Comparison of ENCODE assay signal across 37 cellular contexts in the genomic region with DNA sequence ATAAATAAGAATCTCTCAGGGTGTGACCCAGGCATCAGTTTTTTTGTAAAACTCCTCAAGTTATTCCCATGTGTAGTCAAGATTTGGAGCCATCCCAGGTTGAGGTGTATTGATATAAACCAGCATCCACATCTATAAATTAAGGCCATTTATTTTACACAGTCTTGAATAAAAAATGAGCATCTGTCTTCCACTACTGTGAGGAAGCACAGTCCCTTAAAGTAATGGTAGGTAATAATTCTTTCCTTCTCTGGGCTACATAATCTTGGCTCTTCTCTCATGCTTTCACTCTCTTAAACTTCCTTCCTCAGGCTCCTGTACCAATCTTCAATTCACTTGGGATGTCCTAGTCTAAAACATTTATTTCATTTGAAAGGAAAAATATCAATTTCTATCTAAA.
"Had no signal": no experiment of that assay in that cellular context is flagged by ENCODE, and none has a peak within 500 bp of the region (broad histone marks: within the 10 kb centered on the region; RNA-seq: fewer than 3 reads in every experiment).

No MANE protein-coding gene starts in this region.

- H3K36me3 Mint-ChIP-seq: activated CD4-positive, alpha-beta memory T cell treated with anti-CD3 and anti-CD28 coated beads for 36 hours; activated naive CD4-positive, alpha-beta T cell treated with anti-CD3 and anti-CD28 coated beads, Interleukin-2, amount 50 U/mL, for 72 hours; activated naive CD8-positive, alpha-beta T cell treated with anti-CD3 and anti-CD28 coated beads for 36 hours had no signal

- H3K36me3 ChIP-seq: adrenal gland, brain microvascular endothelial cell, breast epithelium had no signal

- H3K4me3 ChIP-seq: adrenal gland, body of pancreas, breast epithelium had no signal

- DNase-seq: activated B cell treated with CpG ODN at 0.5 μM for 24 hours; activated CD4-positive, alpha-beta memory T cell treated with anti-CD3 and anti-CD28 coated beads for 36 hours; activated CD4-positive, alpha-beta T cell treated with anti-CD3 and anti-CD28 coated beads for 4 hours; activated CD4-positive, alpha-beta T cell treated with anti-CD3 and anti-CD28 coated beads, Interleukin-2, amount 10 ng/mL, durations not matched to agents 24 days and 14 days; activated CD4-positive, alpha-beta T cell treated with anti-CD3 and anti-CD28 coated beads, Interleukin-2, amount 50 U/mL, for 1 hour; activated CD4-positive, alpha-beta T cell treated with anti-CD3 and anti-CD28 coated beads, Interleukin-2, amount 50 U/mL, for 4 hours; activated CD4-positive, CD25-positive, alpha-beta regulatory T cell treated with anti-CD3 and anti-CD28 coated beads, Interleukin-2, amount 50 U/mL, for 72 hours; activated CD8-positive, alpha-beta memory T cell treated with anti-CD3 and anti-CD28 coated beads, Interleukin-2, amount 50 U/mL, for 4 hours; activated CD8-positive, alpha-beta T cell treated with anti-CD3 and anti-CD28 coated beads for 36 hours; activated effector memory CD4-positive, alpha-beta T cell treated with anti-CD3 and anti-CD28 coated beads, Interleukin-2, amount 50 U/mL, for 16 hours; activated gamma-delta T cell treated with Interleukin-2 at 50 U/mL for 16 hours; activated naive CD4-positive, alpha-beta T cell; activated naive CD4-positive, alpha-beta T cell treated with anti-CD3 and anti-CD28 coated beads for 36 hours; activated naive CD4-positive, alpha-beta T cell treated with anti-CD3 and anti-CD28 coated beads, Interleukin-2, amount 50 U/mL, for 16 hours; activated naive CD8-positive, alpha-beta T cell treated with anti-CD3 and anti-CD28 coated beads for 36 hours; activated T-cell treated with anti-CD3 and anti-CD28 coated beads for 4 hours; activated T-cell treated with anti-CD3 and anti-CD28 coated beads, Interleukin-2, amount 50 U/mL, for 1 hour; activated T-cell treated with anti-CD3 and anti-CD28 coated beads, Interleukin-2, amount 50 U/mL, for 4 hours; activated T-cell treated with anti-CD3 and anti-CD28 coated beads, Interleukin-2, amount 50 U/mL, for 72 hours; adrenal gland; amniotic stem cell; aorta; body of pancreas; brain microvascular endothelial cell; central memory CD4-positive, alpha-beta T cell; T-helper 1 cell; T-helper 2 cell; T-helper 9 cell had no signal

- H3K4me3 Mint-ChIP-seq: activated B cell treated with CpG ODN at 0.5 μM for 24 hours; activated CD4-positive, alpha-beta memory T cell treated with anti-CD3 and anti-CD28 coated beads for 36 hours; activated CD4-positive, alpha-beta T cell treated with anti-CD3 and anti-CD28 coated beads, Interleukin-2, amount 10 ng/mL, durations not matched to agents 24 days and 14 days; activated CD8-positive, alpha-beta T cell treated with anti-CD3 and anti-CD28 coated beads for 36 hours; activated naive CD4-positive, alpha-beta T cell treated with anti-CD3 and anti-CD28 coated beads for 36 hours; activated naive CD8-positive, alpha-beta T cell treated with anti-CD3 and anti-CD28 coated beads for 36 hours; activated T-cell treated with anti-CD3 and anti-CD28 coated beads, Interleukin-2, amount 50 U/mL, for 4 hours; activated T-cell treated with anti-CD3 and anti-CD28 coated beads, Interleukin-2, amount 50 U/mL, for 72 hours; activated T-helper 1 cell treated with anti-CD3 and anti-CD28 coated beads, Interleukin-12 subunit alpha, Interleukin-12 subunit beta, Interleukin-2, Interleukin-4 antibody, amounts not matched to agents 30 ng/mL and 10 ng/mL and 1 ng/mL, durations not matched to agents 14 hours and 24 hours and 36 hours; activated T-helper 17 cell treated with anti-CD3 and anti-CD28 coated beads, Interleukin-2, amount 50 U/mL, for 72 hours; T-helper 1 cell treated with Interleukin-12 subunit alpha and Interleukin-12 subunit beta and Interleukin-4 antibody, amounts not matched to agents 30 μg/mL and 1 μg/mL, for 36 hours; T-helper 2 cell treated with Interferon-gamma antibody and Interleukin-4, amounts not matched to agents 5 μg/mL and 100 μg/mL, for 36 hours had no signal

- H3K27me3 ChIP-seq: adrenal gland, body of pancreas, brain microvascular endothelial cell, breast epithelium had no signal

- H3K27ac Mint-ChIP-seq: activated B cell treated with CpG ODN at 0.5 μM for 24 hours; activated CD4-positive, alpha-beta memory T cell treated with anti-CD3 and anti-CD28 coated beads for 36 hours; activated CD8-positive, alpha-beta T cell treated with anti-CD3 and anti-CD28 coated beads for 36 hours; activated naive CD4-positive, alpha-beta T cell treated with anti-CD3 and anti-CD28 coated beads for 36 hours; activated naive CD4-positive, alpha-beta T cell treated with anti-CD3 and anti-CD28 coated beads, Interleukin-2, amount 50 U/mL, for 72 hours; activated naive CD8-positive, alpha-beta T cell treated with anti-CD3 and anti-CD28 coated beads for 36 hours; activated T-cell treated with anti-CD3 and anti-CD28 coated beads, Interleukin-2, amount 50 U/mL, for 72 hours; activated T-helper 1 cell treated with anti-CD3 and anti-CD28 coated beads, Interleukin-12 subunit alpha, Interleukin-12 subunit beta, Interleukin-2, Interleukin-4 antibody, amounts not matched to agents 30 ng/mL and 10 ng/mL and 1 ng/mL, durations not matched to agents 14 hours and 24 hours and 36 hours; activated T-helper 17 cell treated with anti-CD3 and anti-CD28 coated beads, Interleukin-2, amount 50 U/mL, for 72 hours; T-helper 1 cell treated with Interleukin-12 subunit alpha and Interleukin-12 subunit beta and Interleukin-4 antibody, amounts not matched to agents 30 μg/mL and 1 μg/mL, for 36 hours; T-helper 2 cell treated with Interferon-gamma antibody and Interleukin-4, amounts not matched to agents 5 μg/mL and 100 μg/mL, for 36 hours had no signal

- H3K27me3 Mint-ChIP-seq: activated B cell treated with CpG ODN at 0.5 μM for 24 hours had no signal

- H3K4me1 ChIP-seq: adrenal gland, body of pancreas had no signal

- ATAC-seq: activated CD8-positive, alpha-beta T cell treated with anti-CD3 and anti-CD28 coated beads for 36 hours; activated naive CD4-positive, alpha-beta T cell treated with anti-CD3 and anti-CD28 coated beads, Interleukin-2, amount 50 U/mL, for 72 hours; activated T-cell treated with anti-CD3 and anti-CD28 coated beads, Interleukin-2, amount 50 U/mL, for 4 hours; activated T-cell treated with anti-CD3 and anti-CD28 coated beads, Interleukin-2, amount 50 U/mL, for 72 hours; activated T-helper 17 cell treated with anti-CD3 and anti-CD28 coated beads, Interleukin-2, amount 50 U/mL, for 72 hours; body of pancreas had no signal

- FAIRE-seq: astrocyte, TTC549 had no signal

- H3K9me3 ChIP-seq: adrenal gland, body of pancreas, breast epithelium had no signal

- H3K9me3 Mint-ChIP-seq: activated B cell treated with CpG ODN at 0.5 μM for 24 hours; activated CD4-positive, alpha-beta memory T cell treated with anti-CD3 and anti-CD28 coated beads for 36 hours; activated CD8-positive, alpha-beta T cell treated with anti-CD3 and anti-CD28 coated beads for 36 hours; activated naive CD4-positive, alpha-beta T cell treated with anti-CD3 and anti-CD28 coated beads for 36 hours; activated naive CD4-positive, alpha-beta T cell treated with anti-CD3 and anti-CD28 coated beads, Interleukin-2, amount 50 U/mL, for 72 hours; activated T-cell treated with anti-CD3 and anti-CD28 coated beads, Interleukin-2, amount 50 U/mL, for 4 hours; activated T-cell treated with anti-CD3 and anti-CD28 coated beads, Interleukin-2, amount 50 U/mL, for 72 hours; activated T-helper 1 cell treated with anti-CD3 and anti-CD28 coated beads, Interleukin-12 subunit alpha, Interleukin-12 subunit beta, Interleukin-2, Interleukin-4 antibody, amounts not matched to agents 30 ng/mL and 10 ng/mL and 1 ng/mL, durations not matched to agents 14 hours and 24 hours and 36 hours; activated T-helper 17 cell treated with anti-CD3 and anti-CD28 coated beads, Interleukin-2, amount 50 U/mL, for 72 hours; T-helper 1 cell treated with Interleukin-12 subunit alpha and Interleukin-12 subunit beta and Interleukin-4 antibody, amounts not matched to agents 30 μg/mL and 1 μg/mL, for 36 hours; T-helper 2 cell treated with Interferon-gamma antibody and Interleukin-4, amounts not matched to agents 5 μg/mL and 100 μg/mL, for 36 hours had no signal

- H3K27ac ChIP-seq: adrenal gland, body of pancreas, brain microvascular endothelial cell, breast epithelium, VCaP had no signal

- H3K4me1 Mint-ChIP-seq: activated naive CD8-positive, alpha-beta T cell treated with anti-CD3 and anti-CD28 coated beads for 36 hours; activated T-helper 17 cell treated with anti-CD3 and anti-CD28 coated beads, Interleukin-2, amount 50 U/mL, for 72 hours had no signal
